ENCODE assay signal across 4 cellular contexts in the genomic region with DNA sequence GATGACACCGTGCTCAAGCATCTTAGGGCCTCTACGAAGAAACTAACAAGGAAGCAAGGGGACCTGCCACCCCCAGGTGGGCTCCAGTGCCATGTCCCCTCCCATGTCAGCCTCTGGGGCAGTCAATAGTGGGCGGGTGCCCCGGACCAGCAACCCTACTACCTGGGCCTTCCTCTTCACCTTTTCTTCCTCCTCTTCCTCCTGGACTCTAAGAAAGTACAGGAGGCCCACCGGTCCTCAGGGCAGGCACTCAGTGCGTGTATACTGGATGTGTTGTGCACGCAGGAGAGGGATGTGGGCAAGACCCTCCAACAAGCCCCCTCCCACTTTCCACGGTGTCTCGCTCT. TPM values are rescaled to one million over a fixed set of nuclear protein-coding genes. Genes with fewer than 3 reads are reported as not detected.
"Had no signal": no experiment of that assay in that cellular context is flagged by ENCODE, and none has a peak within 500 bp of the region (broad histone marks: within the 10 kb centered on the region; RNA-seq: fewer than 3 reads in every experiment).

No MANE protein-coding gene starts in this region.

RNA-seq across cellular contexts. Expression of a gene that starts 22.3 kb away (rescaled TPM):
- total RNA-seq: osteoblast, pulmonary artery endothelial cell, right atrium auricular region, smooth muscle cell had no signal
